Comparison of ENCODE assay signal across 24 cellular contexts in genomic region chr4:86450189-86450588, GRCh38.
DNase-seq lines count a peak whose midpoint lies in the region; TF ChIP-seq lines count a peak whose summit lies in the region.
"Had no signal": no experiment of that assay in that cellular context is flagged by ENCODE, and none has a peak within 500 bp of the region (broad histone marks: within the 10 kb centered on the region; RNA-seq: fewer than 3 reads in every experiment).

No MANE protein-coding gene starts in this region.

- H3K14ac ChIP-seq in neuronal stem cell (ENCODE audit: low read length), result no peak overlapping the region

- H3K4me1 ChIP-seq in HUES64 (ENCODE audit: insufficient read depth, low read length), result peaks cover 64% of the 10 kb centered on the region
- H3K4me1 ChIP-seq in neuronal stem cell (ENCODE audit: control insufficient read depth in 2 of 2, insufficient read depth in 1 of 2, low read depth in 1 of 2, low read length in 2 of 2), result peaks cover 9 to 19% of the 10 kb centered on the region in 2 donors
- H3K4me1 ChIP-seq: BLaER1 treated with 17β-estradiol and CSF1 and Interleukin-3, amounts not matched to agents 10 nM and 100 nM had no signal

- H3K18ac ChIP-seq in neuronal stem cell (ENCODE audit: low read length), result no peak overlapping the region

- no peak overlapping the region for H2AFZ ChIP-seq in neuronal stem cell (ENCODE audit: low read length)

- no peak overlapping the region for H3K4me2 ChIP-seq in neuronal stem cell (ENCODE audit: insufficient read depth, low read length, poor library complexity, severe bottlenecking)
- H3K4me2 ChIP-seq: BLaER1 treated with 17β-estradiol and CSF1 and Interleukin-3, amounts not matched to agents 10 nM and 100 nM had no signal

- H3K79me1 ChIP-seq in neuronal stem cell (ENCODE audit: low read depth, low read length), result no peaks in the 10 kb centered on the region

- DNase-seq in GM03348 (ENCODE audit: low spot score) (peak; percentile 44), chondrocyte (ENCODE audit: low spot score) (no peak), neuronal stem cell (ENCODE audit: low spot score) (no peak), SKM-1 treated with dmso at 0.1 percent for 144 hours (lab: John Stamatoyannopoulos, UW; ENCODE audit: unreplicated experiment) (no peak), NCI-H1694 (lab: John Stamatoyannopoulos, UW) (no peak), NCI-H1092 (lab: John Stamatoyannopoulos, UW) (no peak), cerebellar cortex (ENCODE audit: low spot score) (no peak)
- DNase-seq: AML-193; CD4-positive, alpha-beta T cell; EL; GDM1; GOT3; HCEC 1CT; NCI-H146; NCI-H2029; NCI-H446; NCI-H524 treated with DMSO at 0.1 percent for 48 hours; NK-92 treated with Interleukin-12 subunit alpha and Interleukin-12 subunit beta, amount 100 ng/mL, for 24 hours; RPMI8226; T-helper 2 cell had no signal

- H3K36me3 Mint-ChIP-seq in chondrocyte (ENCODE audit: low read depth), result no peaks in the 10 kb centered on the region

- no peak overlapping the region for H2BK15ac ChIP-seq in neuronal stem cell (ENCODE audit: low read length)

- no peak overlapping the region for H3K23ac ChIP-seq in neuronal stem cell (ENCODE audit: low read depth, low read length, poor library complexity)

- H2AK5ac ChIP-seq in neuronal stem cell (ENCODE audit: low read depth, low read length), result no peak overlapping the region

- peaks cover 63% of the 10 kb centered on the region for H3K4me1 Mint-ChIP-seq in chondrocyte (ENCODE audit: low read depth)

- H2BK120ac ChIP-seq in neuronal stem cell (ENCODE audit: low read depth, low read length), result no peak overlapping the region

- TF ChIP-seq CTCF in chondrocyte (IDR thresholded peaks at IDR 0.05), result no peak

- no peak overlapping the region for H4K91ac ChIP-seq in neuronal stem cell (ENCODE audit: low read depth, low read length, poor library complexity)

- peaks cover 2% of the 10 kb centered on the region for H3K9me3 Mint-ChIP-seq in chondrocyte (ENCODE audit: low read depth)
- H3K9me3 Mint-ChIP-seq: CD4-positive, alpha-beta T cell had no signal

- H3K27ac Mint-ChIP-seq in chondrocyte (ENCODE audit: unreplicated experiment), result peak overlapping the region; percentile 58
- H3K27ac Mint-ChIP-seq: CD4-positive, alpha-beta T cell had no signal

- H3K36me3 ChIP-seq in HUES64 (ENCODE audit: insufficient read depth, low read length) (no peaks in the 10 kb centered on the region), neuronal stem cell (replicated peaks in 1 of 2; ENCODE audit: control insufficient read depth in 2 of 2, insufficient read depth in 2 of 2, low read length in 2 of 2) (no peaks in the 10 kb centered on the region)
- H3K36me3 ChIP-seq: BLaER1 treated with 17β-estradiol and CSF1 and Interleukin-3, amounts not matched to agents 10 nM and 100 nM had no signal

- no peak overlapping the region for H2BK12ac ChIP-seq in neuronal stem cell (ENCODE audit: low read length)

- peak overlapping the region; percentile 13 for H3K4me3 Mint-ChIP-seq in chondrocyte (ENCODE audit: unreplicated experiment)
- H3K4me3 Mint-ChIP-seq: CD4-positive, alpha-beta T cell had no signal

- peak overlapping the region; percentile 71 for H3K27ac ChIP-seq in HUES64 (ENCODE audit: low read depth, low read length)
- H3K27ac ChIP-seq in neuronal stem cell (replicated peaks; ENCODE audit: low read length), result peak overlapping the region; percentile 39
- H3K27ac ChIP-seq: BLaER1 treated with 17β-estradiol and CSF1 and Interleukin-3, amounts not matched to agents 10 nM and 100 nM; HL-60 had no signal

- H3K27me3 Mint-ChIP-seq in chondrocyte (ENCODE audit: low read depth), result no peaks in the 10 kb centered on the region

- 0 out of 2 replicates have a peak, but pooled peaks cover 6% of the 10 kb centered on the region for H3K9me3 ChIP-seq in HUES64 (ENCODE audit: insufficient read depth, low read depth, low read length)
- peaks cover 0 to 20% of the 10 kb centered on the region in 2 donors for H3K9me3 ChIP-seq in neuronal stem cell (replicated peaks in 1 of 2; ENCODE audit: control insufficient read depth in 2 of 2, insufficient read depth in 1 of 2, low read depth in 1 of 2, low read length in 2 of 2)

- no peaks in the 10 kb centered on the region for H3K27me3 ChIP-seq in HUES64 (ENCODE audit: insufficient read depth, low read length)
- no peaks in the 10 kb centered on the region for H3K27me3 ChIP-seq in neuronal stem cell (ENCODE audit: control insufficient read depth in 3 of 3, insufficient read depth in 3 of 3, low read depth in 1 of 3, low read length in 3 of 3)
- H3K27me3 ChIP-seq: BLaER1 treated with 17β-estradiol and CSF1 and Interleukin-3, amounts not matched to agents 10 nM and 100 nM had no signal

- no peak overlapping the region for H2BK5ac ChIP-seq in neuronal stem cell (ENCODE audit: low read length)

- whole genome bisulfite sequencing in HUES64, result 68% methylated on average over 2 of the region's 2 CpGs
- no CpG with 5 or more reads among the region's 2 CpGs for WGBS in neuronal stem cell (ENCODE audit: extremely low coverage in 2 of 2, insufficient read length in 2 of 2, insufficient replicate concordance in 1 of 2), 2 donors

- H3K4me3 ChIP-seq in HUES64 (ENCODE audit: low read length) (no peak overlapping the region), neuronal stem cell (ENCODE audit: low read length in 2 of 2) (no peak overlapping the region)
- H3K4me3 ChIP-seq: BLaER1 treated with 17β-estradiol and CSF1 and Interleukin-3, amounts not matched to agents 10 nM and 100 nM; K562 had no signal

- no peak overlapping the region for H3K4ac ChIP-seq in neuronal stem cell (ENCODE audit: low read length)

- H4K8ac ChIP-seq in neuronal stem cell (ENCODE audit: low read depth, low read length), result no peak overlapping the region

- H3K9ac ChIP-seq in HUES64 (ENCODE audit: low read depth, low read length) (no peak overlapping the region; the same call in 1 of the 2 replicates), neuronal stem cell (ENCODE audit: low read depth, low read length, poor library complexity) (no peak overlapping the region)
- H3K9ac ChIP-seq: BLaER1 treated with 17β-estradiol and CSF1 and Interleukin-3, amounts not matched to agents 10 nM and 100 nM had no signal
